ENCODE assay signal across 23 cellular contexts in the genomic region with DNA sequence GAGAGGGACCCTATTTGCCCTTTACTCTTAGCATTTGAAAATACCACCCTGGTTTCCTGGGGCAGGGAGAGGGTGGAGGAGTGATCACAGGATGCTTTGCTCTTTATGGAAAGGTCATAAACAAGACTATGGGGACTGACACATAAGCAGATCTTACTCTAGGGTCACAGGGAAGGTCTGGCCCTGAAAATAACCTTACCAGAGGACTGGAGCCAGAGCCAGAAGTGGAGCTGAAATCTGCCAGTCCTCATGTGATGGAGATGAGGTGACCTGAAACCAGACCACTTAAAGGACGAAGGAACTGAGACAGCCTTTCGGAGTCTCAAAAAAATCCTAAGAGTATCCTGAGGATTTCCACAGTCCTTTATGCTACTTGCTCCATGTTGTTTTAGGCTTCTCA. TPM values are rescaled to one million over a fixed set of nuclear protein-coding genes. Genes with fewer than 3 reads are reported as not detected.
A peak's percentile ranks its signal among the peaks of the same experiment; 100 is the strongest.
DNase-seq lines count a peak whose midpoint lies in the region; ATAC-seq, FAIRE-seq and TF ChIP-seq lines count a peak whose summit lies in the region.
"Had no signal": no experiment of that assay in that cellular context is flagged by ENCODE, and none has a peak within 500 bp of the region (broad histone marks: within the 10 kb centered on the region; RNA-seq: fewer than 3 reads in every experiment).

No MANE protein-coding gene starts in this region.

- H3K36me3 ChIP-seq in heart right ventricle (peaks cover 0 to 100% (median 58%) of the 10 kb centered on the region in 9 donors), skeletal muscle tissue (ENCODE audit: control insufficient read depth in 3 of 3, insufficient read depth in 3 of 3, low read length in 3 of 3) (peaks cover 72 to 80% (median 76%) of the 10 kb centered on the region in 3 donors), kidney (ENCODE audit: control insufficient read depth in 1 of 2, insufficient read depth in 2 of 2, low read length in 2 of 2) (peaks cover 44 to 52% of the 10 kb centered on the region in 2 donors)

- no peak for DNase-seq in Right ventricle myocardium inferior (ENCODE audit: missing footprints)
- DNase-seq in left cardiac atrium, result no peak
- DNase-seq in heart right ventricle, result no peak
- DNase-seq in right cardiac atrium, result no peak
- peak; percentile 38 for DNase-seq in islet precursor cell
- DNase-seq in kidney, result no peak
- DNase-seq: Caco-2; CD4-positive, CD25-positive, alpha-beta regulatory T cell; CD8-positive, alpha-beta T cell; DMS153; DND-41; GOT3; HFFc6 had no signal

- no peaks in the 10 kb centered on the region for H3K27me3 ChIP-seq in heart right ventricle
- H3K27me3 ChIP-seq in right cardiac atrium (ENCODE audit: control insufficient read depth, insufficient read depth), result no peaks in the 10 kb centered on the region
- no peaks in the 10 kb centered on the region for H3K27me3 ChIP-seq in skeletal muscle tissue (ENCODE audit: control insufficient read depth in 3 of 3, insufficient read depth in 3 of 3, low read length in 3 of 3)
- H3K27me3 ChIP-seq: BLaER1 had no signal

- FAIRE-seq in kidney (lab: Jason Lieb, UNC), result no peak
- FAIRE-seq: A204.1, G401.6, GM12892, H54 had no signal

- H3K27ac ChIP-seq in heart right ventricle (peak overlapping the region in 8 of 10 donors; percentile 3 to 64 (median 28)), right cardiac atrium (ENCODE audit: low read length) (no peak overlapping the region), skeletal muscle tissue (ENCODE audit: low read depth, low read length) (peak overlapping the region; percentile 94), kidney (ENCODE audit: low read depth in 2 of 2, low read length in 2 of 2) (no peak overlapping the region)
- H3K27ac ChIP-seq: 22Rv1, BLaER1, C4-2B had no signal

- H3K4me1 ChIP-seq in heart right ventricle (peaks cover 0 to 61% (median 21%) of the 10 kb centered on the region in 9 donors), right cardiac atrium (ENCODE audit: control insufficient read depth, insufficient read depth, low read length) (peaks cover 3% of the 10 kb centered on the region), skeletal muscle tissue (ENCODE audit: control insufficient read depth in 3 of 3, insufficient read depth in 3 of 3, low read length in 3 of 3) (peaks cover 36 to 81% (median 39%) of the 10 kb centered on the region in 3 donors), kidney (ENCODE audit: control insufficient read depth in 1 of 2, insufficient read depth in 1 of 2, low read depth in 1 of 2, low read length in 2 of 2) (no peaks in the 10 kb centered on the region)
- H3K4me1 ChIP-seq: BLaER1, Caco-2, HAP-1 had no signal

- intact Hi-C loops in Right ventricle myocardium inferior (cut with DNase I), result no loop called here
- intact Hi-C loops in left cardiac atrium (cut with DNase I), result no loop called here
- intact Hi-C loops in heart right ventricle (cut with DNase I), result no loop called here
- intact Hi-C loops in right cardiac atrium (cut with DNase I), result no loop called here
- intact Hi-C loops in kidney (cut with DNase I), result no loop called here

- peak overlapping the region in 1 of 3 donors; percentile 55 for H3K9ac ChIP-seq in skeletal muscle tissue (ENCODE audit: low read depth in 1 of 3, low read length in 3 of 3)
- no peak overlapping the region for H3K9ac ChIP-seq in kidney (ENCODE audit: low read length in 2 of 2)
- H3K9ac ChIP-seq: BLaER1 had no signal

- TF ChIP-seq CTCF in heart right ventricle (IDR thresholded peaks at IDR 0.05) (no peak), kidney (IDR thresholded peaks at IDR 0.05; ENCODE audit: borderline replicate concordance, extremely low read depth, insufficient read depth) (no peak)

- H3K4me3 ChIP-seq in heart right ventricle, result no peak overlapping the region
- H3K4me3 ChIP-seq in right cardiac atrium (ENCODE audit: low read length), result no peak overlapping the region
- H3K4me3 ChIP-seq in skeletal muscle tissue (ENCODE audit: low read length in 3 of 3), result no peak overlapping the region
- no peak overlapping the region for H3K4me3 ChIP-seq in kidney (ENCODE audit: low read length in 2 of 2)
- H3K4me3 ChIP-seq: BLaER1, HAP-1 had no signal

- 39 to 63% methylated on average over 2 of the region's 2 CpGs for WGBS in heart right ventricle, 2 donors
- 75% methylated on average over 2 of the region's 2 CpGs for WGBS in right cardiac atrium

- ATAC-seq in Right ventricle myocardium inferior (peak; percentile 38), left cardiac atrium (no peak), heart right ventricle (peak in 5 of 8 donors; percentile 35 to 72 (median 50)), right cardiac atrium (no peak), HG02571 (IDR thresholded peaks at IDR 0.05; ENCODE audit: unreplicated experiment) (no peak)
- ATAC-seq: CD8-positive, alpha-beta T cell had no signal

- no peaks in the 10 kb centered on the region for H3K9me3 ChIP-seq in heart right ventricle
- no peaks in the 10 kb centered on the region for H3K9me3 ChIP-seq in right cardiac atrium (ENCODE audit: control insufficient read depth, low read length)
- H3K9me3 ChIP-seq in skeletal muscle tissue (ENCODE audit: control insufficient read depth in 3 of 3, low read length in 3 of 3), result no peaks in the 10 kb centered on the region
- no peaks in the 10 kb centered on the region for H3K9me3 ChIP-seq in kidney (ENCODE audit: control insufficient read depth in 1 of 2, low read length in 2 of 2)
- H3K9me3 ChIP-seq: BLaER1, Caco-2, HAP-1 had no signal

RNA-seq across cellular contexts. Expression of a gene that starts 12.4 kb away (rescaled TPM):
- total RNA-seq in Right ventricle myocardium inferior (637 TPM), left cardiac atrium (100 to 1,000 TPM; 202 to 260 TPM), heart right ventricle (100 to 1,000 TPM; 508 to 948 (median 694) TPM), right cardiac atrium (100 to 1,000 TPM; 322 to 429 (median 358) TPM), skeletal muscle tissue (304 TPM), kidney (67.7 TPM)
- polyA plus RNA-seq in heart right ventricle (100 to 1,000 TPM; 121 to 185 TPM), right cardiac atrium (204 TPM), kidney (ENCODE audit: insufficient read depth, low read depth, low replicate concordance) (69.6 TPM)

RNA-seq across cellular contexts. Expression of a gene that starts 25.6 kb away (rescaled TPM):
- 7.7 TPM for total RNA-seq in Right ventricle myocardium inferior
- 10 to 100 TPM in 1 of 2 donors, 1 to 10 TPM in 1; 7.2 to 10.7 TPM for total RNA-seq in left cardiac atrium
- total RNA-seq in heart right ventricle, result 10 to 100 TPM in 2 of 10 donors, 1 to 10 TPM in 8; 7.1 to 10.7 (median 8.7) TPM
- polyA plus RNA-seq in heart right ventricle, result 1 to 10 TPM; 2.1 to 2.7 TPM
- 10 to 100 TPM in 1 of 4 donors, 1 to 10 TPM in 3; 7.7 to 12.8 (median 9.0) TPM for total RNA-seq in right cardiac atrium
- 2.8 TPM for polyA plus RNA-seq in right cardiac atrium
- 15.1 TPM for total RNA-seq in skeletal muscle tissue
- 19.4 TPM for total RNA-seq in kidney
- 3.5 TPM for polyA plus RNA-seq in kidney (ENCODE audit: insufficient read depth, low read depth, low replicate concordance)

RNA-seq across cellular contexts. Expression of a gene that starts 25.8 kb away (rescaled TPM):
- total RNA-seq in Right ventricle myocardium inferior (80.7 TPM), left cardiac atrium (10 to 100 TPM; 47.3 to 50.0 TPM), heart right ventricle (100 to 1,000 TPM in 1 of 10 donors, 10 to 100 TPM in 9; 73.4 to 103 (median 85.8) TPM), right cardiac atrium (10 to 100 TPM; 58.5 to 69.9 (median 62.4) TPM), skeletal muscle tissue (32.9 TPM), kidney (40.5 TPM)
- polyA plus RNA-seq in heart right ventricle (10 to 100 TPM; 24.9 to 28.5 TPM), right cardiac atrium (33.4 TPM), kidney (ENCODE audit: insufficient read depth, low read depth, low replicate concordance) (27.3 TPM)

RNA-seq across cellular contexts. Expression of a gene that starts 51.9 kb away (rescaled TPM):
- 1.0 TPM for total RNA-seq in Right ventricle myocardium inferior
- 1 to 10 TPM; 1.2 to 1.4 TPM for total RNA-seq in left cardiac atrium
- total RNA-seq in heart right ventricle, result 1 to 10 TPM in 3 of 10 donors, under 1 TPM in 7; 0.11 to 1.5 (median 0.42) TPM
- polyA plus RNA-seq in heart right ventricle, result 1 to 10 TPM; 1.0 to 1.3 TPM
- 1 to 10 TPM in 1 of 4 donors, under 1 TPM in 3; 0.71 to 1.1 (median 0.84) TPM for total RNA-seq in right cardiac atrium
- 0.57 TPM for polyA plus RNA-seq in right cardiac atrium
- 0.52 TPM for total RNA-seq in skeletal muscle tissue
- total RNA-seq in kidney, result 2.0 TPM
- polyA plus RNA-seq in kidney (ENCODE audit: insufficient read depth, low read depth, low replicate concordance), result 1.7 TPM

Comparison
In these comparisons a context has a peak if more than half of its experiments do, and no peak if none do; other contexts are left out.
1. ATAC-seq: peak in Right ventricle myocardium inferior (single experiment) and heart right ventricle (5 of 8); none in left cardiac atrium (0 of 2), right cardiac atrium (0 of 2) and HG02571 (single experiment).
2. H3K27ac ChIP-seq: peak in heart right ventricle (8 of 10) and skeletal muscle tissue (single experiment); none in right cardiac atrium (single experiment) and kidney (0 of 2).